Comparison of ENCODE assay signal across 15 cellular contexts in genomic region chr1:8684590-8684989, GRCh38.
"Had no signal": no experiment of that assay in that cellular context is flagged by ENCODE, and none has a peak within 500 bp of the region (broad histone marks: within the 10 kb centered on the region; RNA-seq: fewer than 3 reads in every experiment).

No MANE protein-coding gene starts in this region.

- H3K9me3 Mint-ChIP-seq: activated naive CD4-positive, alpha-beta T cell treated with anti-CD3 and anti-CD28 coated beads, Interleukin-2, amount 50 U/mL, for 72 hours; activated T-cell treated with anti-CD3 and anti-CD28 coated beads, Interleukin-2, amount 50 U/mL, for 24 hours; neural crest cell had no signal

- DNase-seq: activated effector memory CD4-positive, alpha-beta T cell treated with anti-CD3 and anti-CD28 coated beads, Interleukin-2, amount 50 U/mL, for 16 hours; activated T-cell treated with anti-CD3 and anti-CD28 coated beads, Interleukin-2, amount 50 U/mL, for 24 hours; amygdala; cerebellar nuclear complex; foreskin melanocyte; heart left ventricle; mammary epithelial cell; ovary; stimulated activated CD4-positive, alpha-beta T cell treated with anti-CD3 and anti-CD28 coated beads, Interleukin-15, amount 100 ng/mL, for 24 hours; stimulated activated CD4-positive, alpha-beta T cell treated with anti-CD3 and anti-CD28 coated beads, Interleukin-4, amount 100 ng/mL, for 24 hours; T-helper 17 cell had no signal

- H3K27me3 ChIP-seq: heart left ventricle, ovary had no signal

- H3K27ac ChIP-seq: heart left ventricle, ovary had no signal

- H3K4me3 Mint-ChIP-seq: activated T-cell treated with anti-CD3 and anti-CD28 coated beads, Interleukin-2, amount 50 U/mL, for 24 hours; neural crest cell; T-helper 17 cell had no signal

- H3K36me3 ChIP-seq: heart left ventricle, ovary had no signal

- ATAC-seq: activated naive CD4-positive, alpha-beta T cell treated with anti-CD3 and anti-CD28 coated beads, Interleukin-2, amount 50 U/mL, for 72 hours; heart left ventricle; left lobe of liver; T-helper 17 cell had no signal

- H3K4me3 ChIP-seq: heart left ventricle, ovary had no signal

- H3K27ac Mint-ChIP-seq: activated naive CD4-positive, alpha-beta T cell treated with anti-CD3 and anti-CD28 coated beads, Interleukin-2, amount 50 U/mL, for 72 hours; activated T-cell treated with anti-CD3 and anti-CD28 coated beads, Interleukin-2, amount 50 U/mL, for 24 hours; T-helper 17 cell had no signal

- H3K27me3 Mint-ChIP-seq: activated T-cell treated with anti-CD3 and anti-CD28 coated beads, Interleukin-2, amount 50 U/mL, for 24 hours; T-helper 17 cell had no signal

- H3K36me3 Mint-ChIP-seq: activated naive CD4-positive, alpha-beta T cell treated with anti-CD3 and anti-CD28 coated beads, Interleukin-2, amount 50 U/mL, for 72 hours had no signal

- H3K9me3 ChIP-seq: heart left ventricle, ovary had no signal

- FAIRE-seq: islet of Langerhans had no signal
